ENCODE assay signal across 17 cellular contexts in genomic region chr3:119636194-119636593, GRCh38. TPM values are rescaled to one million over a fixed set of nuclear protein-coding genes. Genes with fewer than 3 reads are reported as not detected.
DNase-seq lines count a peak whose midpoint lies in the region; ATAC-seq and TF ChIP-seq lines count a peak whose summit lies in the region.
"Had no signal": no experiment of that assay in that cellular context is flagged by ENCODE, and none has a peak within 500 bp of the region (broad histone marks: within the 10 kb centered on the region; RNA-seq: fewer than 3 reads in every experiment).

No MANE protein-coding gene starts in this region.

- H3K9me3 Mint-ChIP-seq in T-helper 2 cell treated with Interferon-gamma antibody and Interleukin-4, amounts not matched to agents 5 μg/mL and 100 μg/mL, for 36 hours, result no peaks in the 10 kb centered on the region
- H3K9me3 Mint-ChIP-seq: GM23338 had no signal

- peaks cover 24 to 36% of the 10 kb centered on the region in 2 donors for H3K4me1 ChIP-seq in thyroid gland

- H3K27ac ChIP-seq in brain microvascular endothelial cell (peak overlapping the region; percentile 95), thyroid gland (peak overlapping the region; percentile 77 to 96 (median 92))
- H3K27ac ChIP-seq: tibial artery had no signal

- TF ChIP-seq CTCF in brain microvascular endothelial cell (IDR thresholded peaks at IDR 0.05; ENCODE audit: low read depth, low read length, missing control alignments) (no peak), thyroid gland (IDR thresholded peaks at IDR 0.05) (no peak)

- no peaks in the 10 kb centered on the region for H3K27me3 Mint-ChIP-seq in T-helper 2 cell treated with Interferon-gamma antibody and Interleukin-4, amounts not matched to agents 5 μg/mL and 100 μg/mL, for 36 hours (ENCODE audit: low read depth)

- no peak for DNase-seq in T-helper 2 cell treated with Interferon-gamma antibody and Interleukin-4, amounts not matched to agents 5 μg/mL and 100 μg/mL, for 36 hours (ENCODE audit: low spot score)
- DNase-seq in T-helper 2 cell, result no peak
- DNase-seq in brain microvascular endothelial cell, result no peak
- DNase-seq in kidney glomerular epithelial cell (lab: John Stamatoyannopoulos, UW), result peak; percentile 17
- no peak for DNase-seq in thyroid gland
- DNase-seq in NCI-H1417 treated with DMSO at 0.1 percent for 48 hours (lab: John Stamatoyannopoulos, UW), result no peak
- DNase-seq in activated effector memory CD4-positive, alpha-beta T cell treated with anti-CD3 and anti-CD28 coated beads, Interleukin-2, amount 50 U/mL, for 16 hours, result no peak
- DNase-seq: 8988T; activated CD8-positive, alpha-beta memory T cell treated with anti-CD3 and anti-CD28 coated beads, Interleukin-2, amount 50 U/mL, for 4 hours; amygdala; effector memory CD4-positive, alpha-beta T cell; mucosa of descending colon; NCI-H1092 treated with DMSO at 0.1 percent for 48 hours; NCI-H510A treated with DMSO at 0.1 percent for 48 hours; tibial artery had no signal

- H3K27me3 ChIP-seq in brain microvascular endothelial cell (replicated peaks) (no peaks in the 10 kb centered on the region), thyroid gland (no peaks in the 10 kb centered on the region)
- H3K27me3 ChIP-seq: tibial artery had no signal

- H3K9me3 ChIP-seq in thyroid gland, result no peaks in the 10 kb centered on the region
- H3K9me3 ChIP-seq: mucosa of descending colon, tibial artery had no signal

- H3K4me1 Mint-ChIP-seq in T-helper 2 cell treated with Interferon-gamma antibody and Interleukin-4, amounts not matched to agents 5 μg/mL and 100 μg/mL, for 36 hours (ENCODE audit: low read depth), result peaks cover 33% of the 10 kb centered on the region
- H3K4me1 Mint-ChIP-seq: GM23338 had no signal

- no peak for TF ChIP-seq POLR2A in thyroid gland (IDR thresholded peaks at IDR 0.05)

- in situ Hi-C loops in brain microvascular endothelial cell (cut with HindIII; ENCODE audit: low pct_ligation_motif_present, low sequenced_read_pairs), result no loop called here

- peaks cover 8% of the 10 kb centered on the region for H3K36me3 Mint-ChIP-seq in T-helper 2 cell treated with Interferon-gamma antibody and Interleukin-4, amounts not matched to agents 5 μg/mL and 100 μg/mL, for 36 hours (ENCODE audit: low read depth)

- H3K27ac Mint-ChIP-seq in T-helper 2 cell treated with Interferon-gamma antibody and Interleukin-4, amounts not matched to agents 5 μg/mL and 100 μg/mL, for 36 hours, result peak overlapping the region; percentile 19
- H3K27ac Mint-ChIP-seq: GM23338 had no signal

- H3K4me3 Mint-ChIP-seq in T-helper 2 cell treated with Interferon-gamma antibody and Interleukin-4, amounts not matched to agents 5 μg/mL and 100 μg/mL, for 36 hours, result no peak overlapping the region
- H3K4me3 Mint-ChIP-seq: GM23338 had no signal

- intact Hi-C loops in thyroid gland (cut with DNase I), result no loop called here

- WGBS in thyroid gland, 2 donors, result 16 to 22% methylated on average over 1 of the region's 1 CpG

- no peak for ATAC-seq in HG02798 (IDR thresholded peaks at IDR 0.05; ENCODE audit: poor library complexity, unreplicated experiment)
- ATAC-seq: GM23338, mucosa of descending colon had no signal

- H3K36me3 ChIP-seq in brain microvascular endothelial cell (replicated peaks) (no peaks in the 10 kb centered on the region), thyroid gland (no peaks in the 10 kb centered on the region)

- H3K4me3 ChIP-seq in brain microvascular endothelial cell (ENCODE audit: low read depth, low read length) (no peak overlapping the region), thyroid gland (replicated peaks in 1 of 3) (no peak overlapping the region)
- H3K4me3 ChIP-seq: GM23338, mucosa of descending colon, tibial artery had no signal

RNA-seq across cellular contexts. Expression of gene POPDC2, which starts 24.2 kb away (rescaled TPM):
- total RNA-seq in thyroid gland, result 1 to 10 TPM; 1.9 to 5.4 (median 4.6) TPM
- total RNA-seq: GM23338 had no signal

RNA-seq across cellular contexts. Expression of gene PLA1A, which starts 38.5 kb away (rescaled TPM):
- 1 to 10 TPM; 2.0 to 6.7 (median 3.9) TPM for total RNA-seq in thyroid gland
- total RNA-seq: GM23338 had no signal

RNA-seq across cellular contexts. Expression of gene COX17, which starts 41.0 kb away (rescaled TPM):
- 10 to 100 TPM; 12.8 to 73.0 (median 46.0) TPM for total RNA-seq in thyroid gland

RNA-seq across cellular contexts. Expression of gene ADPRH, which starts 56.9 kb away (rescaled TPM):
- total RNA-seq in thyroid gland, result 10 to 100 TPM in 3 of 4 donors, 1 to 10 TPM in 1; 8.7 to 16.0 (median 14.5) TPM
